8 cellular contexts compared by ENCODE assay signal in the genomic region with DNA sequence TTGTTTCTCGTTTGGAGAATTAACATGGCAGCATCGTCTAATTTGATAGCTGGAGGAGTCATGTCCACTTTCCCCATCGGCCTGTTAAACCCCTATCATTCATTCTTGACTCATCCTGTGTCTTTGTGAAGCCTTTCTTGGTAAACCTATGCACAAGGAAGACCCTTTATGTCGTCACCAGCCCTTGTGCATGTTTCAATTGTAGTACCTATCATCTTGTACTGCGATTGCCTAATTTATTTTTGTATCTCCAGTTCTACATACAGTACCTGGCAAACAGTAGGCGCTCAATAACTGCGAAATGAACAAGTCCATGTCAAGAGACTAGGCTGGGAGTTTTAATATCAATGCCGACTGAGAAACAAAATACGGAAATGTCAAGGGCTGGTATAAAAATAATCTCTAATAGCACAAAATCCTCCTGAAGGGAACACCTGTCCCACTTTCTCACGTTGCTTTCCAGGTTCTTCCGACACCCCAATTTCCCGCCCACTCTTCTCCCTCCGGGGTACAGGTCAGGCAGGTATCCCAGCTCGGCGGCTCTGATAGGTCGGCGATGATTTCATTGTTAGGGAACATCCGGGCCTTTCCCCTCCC. TPM values are rescaled to one million over a fixed set of nuclear protein-coding genes. Genes with fewer than 3 reads are reported as not detected.
A peak's percentile ranks its signal among the peaks of the same experiment; 100 is the strongest.
DNase-seq lines count a peak whose midpoint lies in the region; ATAC-seq and TF ChIP-seq lines count a peak whose summit lies in the region.

No MANE protein-coding gene starts in this region.

- no peak for TF ChIP-seq POLR2A in uterus (IDR thresholded peaks at IDR 0.05)

- H3K27me3 ChIP-seq in cardiac muscle cell (no peaks in the 10 kb centered on the region), uterus (no peaks in the 10 kb centered on the region)

- H3K4me3 ChIP-seq in cardiac muscle cell: peak overlapping the region; percentile 42
- peak overlapping the region; percentile 61 for H3K4me3 ChIP-seq in astrocyte of the cerebellum (ENCODE audit: low read depth, low read length)
- peak overlapping the region; percentile 44 to 61 for H3K4me3 ChIP-seq in uterus

- intact Hi-C loops in Right ventricle myocardium inferior (cut with DNase I) (loop anchor here (5.0 kb wide), 3 partner anchors 80 to 195 kb away; a partner anchor contains a TSS), uterus (cut with DNase I; ENCODE audit: low total_unique reads) (no loop called here)

- H3K36me3 ChIP-seq in cardiac muscle cell: no peaks in the 10 kb centered on the region
- H3K36me3 ChIP-seq in uterus: no peaks in the 10 kb centered on the region

- DNase-seq in cardiac muscle cell (ENCODE audit: low read depth in 1 of 2, low spot score in 1 of 2) (peak in 1 of 2 donors; percentile 2), Right ventricle myocardium inferior (ENCODE audit: missing footprints) (no peak), astrocyte of the cerebellum (ENCODE audit: low read depth) (no peak), medulla oblongata (ENCODE audit: extremely low spot score) (peak; percentile 30), uterus (no peak)
- no peak for DNase-seq in stimulated activated CD4-positive, alpha-beta T cell treated with anti-CD3 and anti-CD28 coated beads, Interleukin-4, amount 100 ng/mL, for 24 hours

- in situ Hi-C loops in astrocyte of the cerebellum (cut with HindIII; ENCODE audit: low sequenced_read_pairs): no loop called here

- H3K4me1 ChIP-seq in cardiac muscle cell (ENCODE audit: low read depth): peaks cover 11% of the 10 kb centered on the region
- H3K4me1 ChIP-seq in uterus: peaks cover 0 to 7% of the 10 kb centered on the region in 2 donors

- no peaks in the 10 kb centered on the region for H3K9me3 ChIP-seq in cardiac muscle cell (ENCODE audit: low read depth)
- no peaks in the 10 kb centered on the region for H3K9me3 ChIP-seq in uterus

- ATAC-seq in Right ventricle myocardium inferior: no peak
- ATAC-seq in GM18867 (IDR thresholded peaks at IDR 0.05; ENCODE audit: unreplicated experiment): no peak
- no peak for ATAC-seq in HG03039 (IDR thresholded peaks at IDR 0.05; ENCODE audit: unreplicated experiment)

- no peak for TF ChIP-seq CTCF in cardiac muscle cell (IDR thresholded peaks at IDR 0.05; ENCODE audit: low read depth, low read length)
- TF ChIP-seq CTCF in astrocyte of the cerebellum (IDR thresholded peaks at IDR 0.05; ENCODE audit: low read depth, low read length, missing control alignments): no peak
- no peak for TF ChIP-seq CTCF in uterus (IDR thresholded peaks at IDR 0.05)

- H3K27ac ChIP-seq in cardiac muscle cell: peak overlapping the region; percentile 96
- peak overlapping the region; percentile 98 to 99 for H3K27ac ChIP-seq in uterus

RNA-seq across cellular contexts. Expression of a gene that starts 1.3 kb away (rescaled TPM):
- total RNA-seq in cardiac muscle cell (30.8 and 81.2 TPM in 2 replicates), Right ventricle myocardium inferior (48.4 TPM), uterus (10 to 100 TPM; 26.6 to 63.3 (median 57.5) TPM)
- 54.8 and 74.0 TPM in 2 replicates for polyA plus RNA-seq in cardiac muscle cell
